15 cellular contexts compared by ENCODE assay signal in the genomic region with DNA sequence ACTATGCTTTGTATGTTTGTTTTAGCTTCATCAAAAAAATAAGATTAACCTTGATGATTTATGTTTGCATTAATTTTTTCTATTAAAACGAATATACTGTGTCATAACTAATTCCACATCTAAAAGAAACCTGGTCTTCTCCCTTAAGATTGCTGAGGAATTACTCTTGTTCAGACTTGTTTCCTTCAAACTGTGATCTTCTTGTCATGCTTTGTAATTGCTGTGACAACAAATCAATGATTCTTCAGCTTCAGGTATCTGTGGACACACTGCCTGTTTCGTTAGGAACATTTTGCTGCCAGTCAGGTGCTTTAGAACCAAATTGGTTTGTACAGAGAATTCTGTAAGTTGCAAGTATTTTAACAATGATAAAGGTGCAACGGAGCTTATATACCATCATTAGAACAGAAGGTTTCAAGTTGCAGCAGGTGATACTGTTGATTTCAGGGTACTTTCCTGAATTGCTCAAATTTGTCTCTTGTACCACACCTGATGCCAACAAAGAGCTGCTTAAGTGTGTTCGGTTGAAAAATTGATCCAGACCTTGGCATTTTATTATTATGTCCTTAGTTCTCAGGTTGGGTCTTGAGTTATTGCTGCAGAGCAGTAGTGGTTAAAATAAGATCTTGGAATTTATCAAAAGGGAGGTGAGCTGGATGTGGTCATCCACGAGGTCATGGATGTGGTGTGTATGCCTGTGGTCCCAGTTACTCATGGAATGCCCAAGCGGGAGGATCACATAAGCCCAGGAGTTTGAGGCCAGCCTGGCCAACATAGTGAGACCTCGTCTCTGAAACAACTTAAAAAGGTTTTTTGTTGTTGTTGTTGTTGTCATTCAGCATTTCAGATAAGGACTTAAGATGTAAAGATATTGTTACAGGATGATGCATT. TPM values are rescaled to one million over a fixed set of nuclear protein-coding genes. Genes with fewer than 3 reads are reported as not detected.
A peak's percentile ranks its signal among the peaks of the same experiment; 100 is the strongest.
DNase-seq lines count a peak whose midpoint lies in the region; ATAC-seq and TF ChIP-seq lines count a peak whose summit lies in the region.
"Had no signal": no experiment of that assay in that cellular context is flagged by ENCODE, and none has a peak within 500 bp of the region (broad histone marks: within the 10 kb centered on the region; RNA-seq: fewer than 3 reads in every experiment).

No MANE protein-coding gene starts in this region.

- H3K27ac ChIP-seq in HEK293 (ENCODE audit: extremely low read depth, low read depth, low read length) = no peak overlapping the region
- H3K27ac ChIP-seq: BLaER1 had no signal

- TF ChIP-seq CTCF in AG10803 (conservative IDR thresholded peaks at IDR 0.05; ENCODE audit: low read length) (no peak), HEK293 (tag by site-specific recombination; IDR thresholded peaks at IDR 0.05) (no peak)

- intact Hi-C loops in posterior cingulate gyrus (cut with DNase I) = no loop called here
- intact Hi-C loops in activated T-helper 1 cell treated with anti-CD3 and anti-CD28 coated beads, Interleukin-12 subunit alpha, Interleukin-12 subunit beta, Interleukin-2, Interleukin-4 antibody, amounts not matched to agents 30 ng/mL and 10 ng/mL and 1 ng/mL, durations not matched to agents 14 hours and 24 hours and 36 hours (cut with micrococcal nuclease) = no loop called here

- no peaks in the 10 kb centered on the region for H3K27me3 Mint-ChIP-seq in activated T-helper 1 cell treated with anti-CD3 and anti-CD28 coated beads, Interleukin-12 subunit alpha, Interleukin-12 subunit beta, Interleukin-2, Interleukin-4 antibody, amounts not matched to agents 30 ng/mL and 10 ng/mL and 1 ng/mL, durations not matched to agents 14 hours and 24 hours and 36 hours (ENCODE audit: insufficient read depth)
- H3K27me3 Mint-ChIP-seq: activated CD8-positive, alpha-beta T cell treated with anti-CD3 and anti-CD28 coated beads for 36 hours; activated naive CD8-positive, alpha-beta T cell had no signal

- no peaks in the 10 kb centered on the region for H3K4me1 ChIP-seq in HEK293 (ENCODE audit: control insufficient read depth, insufficient read depth, low read length)
- H3K4me1 ChIP-seq: HAP-1 had no signal

- POLR2A ChIA-PET in HEK293 (lab: Yijun Ruan, JAX) = no interaction called here

- CTCF ChIA-PET in HEK293 (lab: Yijun Ruan, JAX) = interaction anchor here (0.9 to 2.2 kb wide), 4 partner anchors 9 to 449 kb away, joined by 4 to 7 read pairs (median 5); no protein-coding TSS in a partner anchor

- ATAC-seq in GM18520 (IDR thresholded peaks at IDR 0.05; ENCODE audit: unreplicated experiment) = no peak
- ATAC-seq: activated CD8-positive, alpha-beta T cell treated with anti-CD3 and anti-CD28 coated beads for 36 hours had no signal

- no peaks in the 10 kb centered on the region for H3K36me3 ChIP-seq in HEK293 (ENCODE audit: control insufficient read depth in 2 of 2, insufficient read depth in 1 of 2, low read length in 2 of 2)
- H3K36me3 ChIP-seq: BLaER1, HAP-1 had no signal

- peaks cover 49% of the 10 kb centered on the region for H3K36me3 Mint-ChIP-seq in activated T-helper 1 cell treated with anti-CD3 and anti-CD28 coated beads, Interleukin-12 subunit alpha, Interleukin-12 subunit beta, Interleukin-2, Interleukin-4 antibody, amounts not matched to agents 30 ng/mL and 10 ng/mL and 1 ng/mL, durations not matched to agents 14 hours and 24 hours and 36 hours (ENCODE audit: low read depth)

- H3K4me3 ChIP-seq in AG10803 (ENCODE audit: low read length) (no peak overlapping the region), HEK293 (ENCODE audit: low read depth, low read length) (no peak overlapping the region)
- H3K4me3 ChIP-seq: BLaER1, HAP-1 had no signal

- peak; percentile 49 for DNase-seq in AG10803 (ENCODE audit: low read depth)
- DNase-seq in activated CD8-positive, alpha-beta memory T cell treated with anti-CD3 and anti-CD28 coated beads, Interleukin-2, amount 50 U/mL, for 48 hours = peak; percentile 46
- DNase-seq in kidney glomerular epithelial cell (lab: John Stamatoyannopoulos, UW) = peak; percentile 27
- no peak for DNase-seq in posterior cingulate gyrus
- no peak for DNase-seq in activated T-helper 1 cell treated with anti-CD3 and anti-CD28 coated beads, Interleukin-12 subunit alpha, Interleukin-12 subunit beta, Interleukin-2, Interleukin-4 antibody, amounts not matched to agents 30 ng/mL and 10 ng/mL and 1 ng/mL, durations not matched to agents 14 hours and 24 hours and 36 hours (ENCODE audit: low spot score)
- no peak for DNase-seq in activated CD4-positive, CD25-positive, alpha-beta regulatory T cell treated with anti-CD3 and anti-CD28 coated beads, Interleukin-2, amount 50 U/mL, for 72 hours
- DNase-seq: activated CD8-positive, alpha-beta T cell treated with anti-CD3 and anti-CD28 coated beads for 36 hours; NCI-H510A treated with DMSO at 0.1 percent for 48 hours; RPMI8226; T-helper 9 cell had no signal

- H3K27ac Mint-ChIP-seq in activated T-helper 1 cell treated with anti-CD3 and anti-CD28 coated beads, Interleukin-12 subunit alpha, Interleukin-12 subunit beta, Interleukin-2, Interleukin-4 antibody, amounts not matched to agents 30 ng/mL and 10 ng/mL and 1 ng/mL, durations not matched to agents 14 hours and 24 hours and 36 hours = no peak overlapping the region
- H3K27ac Mint-ChIP-seq: activated CD8-positive, alpha-beta T cell treated with anti-CD3 and anti-CD28 coated beads for 36 hours; activated naive CD8-positive, alpha-beta T cell had no signal

- peaks cover 12% of the 10 kb centered on the region for H3K4me1 Mint-ChIP-seq in activated T-helper 1 cell treated with anti-CD3 and anti-CD28 coated beads, Interleukin-12 subunit alpha, Interleukin-12 subunit beta, Interleukin-2, Interleukin-4 antibody, amounts not matched to agents 30 ng/mL and 10 ng/mL and 1 ng/mL, durations not matched to agents 14 hours and 24 hours and 36 hours (ENCODE audit: low read depth)

- H3K9me3 Mint-ChIP-seq in activated T-helper 1 cell treated with anti-CD3 and anti-CD28 coated beads, Interleukin-12 subunit alpha, Interleukin-12 subunit beta, Interleukin-2, Interleukin-4 antibody, amounts not matched to agents 30 ng/mL and 10 ng/mL and 1 ng/mL, durations not matched to agents 14 hours and 24 hours and 36 hours = no peaks in the 10 kb centered on the region
- H3K9me3 Mint-ChIP-seq: activated CD8-positive, alpha-beta T cell treated with anti-CD3 and anti-CD28 coated beads for 36 hours had no signal

- no peak overlapping the region for H3K4me3 Mint-ChIP-seq in activated T-helper 1 cell treated with anti-CD3 and anti-CD28 coated beads, Interleukin-12 subunit alpha, Interleukin-12 subunit beta, Interleukin-2, Interleukin-4 antibody, amounts not matched to agents 30 ng/mL and 10 ng/mL and 1 ng/mL, durations not matched to agents 14 hours and 24 hours and 36 hours
- H3K4me3 Mint-ChIP-seq: activated CD8-positive, alpha-beta T cell treated with anti-CD3 and anti-CD28 coated beads for 36 hours; activated naive CD8-positive, alpha-beta T cell had no signal

- no peaks in the 10 kb centered on the region for H3K9me3 ChIP-seq in HEK293 (ENCODE audit: control insufficient read depth, insufficient read depth, low read depth, low read length)
- H3K9me3 ChIP-seq: BLaER1, HAP-1 had no signal

TF ChIP-seq in HEK293, 187 proteins besides CTCF, POLR2A, EP300 and RAD21:
- 0 out of 2 replicates have a peak, but pooled peaks have one; percentile 28 for TF ChIP-seq ZBTB17 (tag by site-specific recombination; IDR thresholded peaks at IDR 0.05)
- TF ChIP-seq ZNF19 (tag by site-specific recombination; IDR thresholded peaks at IDR 0.05; ENCODE audit: low read depth) = no peak
- TF ChIP-seq YY1 (tag by site-specific recombination; IDR thresholded peaks at IDR 0.05) = no peak

RNA-seq across cellular contexts. Expression of gene SYTL3, which starts 19.5 kb away (rescaled TPM):
- total RNA-seq in activated T-helper 1 cell treated with anti-CD3 and anti-CD28 coated beads, Interleukin-12 subunit alpha, Interleukin-12 subunit beta, Interleukin-2, Interleukin-4 antibody, amounts not matched to agents 30 ng/mL and 10 ng/mL and 1 ng/mL, durations not matched to agents 14 hours and 24 hours and 36 hours = 123 and 139 TPM in 2 replicates

RNA-seq across cellular contexts. Expression of gene DYNLT1, which starts 24.8 kb away (rescaled TPM):
- 103 and 105 TPM in 2 replicates for total RNA-seq in activated T-helper 1 cell treated with anti-CD3 and anti-CD28 coated beads, Interleukin-12 subunit alpha, Interleukin-12 subunit beta, Interleukin-2, Interleukin-4 antibody, amounts not matched to agents 30 ng/mL and 10 ng/mL and 1 ng/mL, durations not matched to agents 14 hours and 24 hours and 36 hours

Comparison
In these comparisons a context has a peak if more than half of its experiments do, and no peak if none do; other contexts are left out.
1. DNase-seq: peak in AG10803 (single experiment), activated CD8-positive, alpha-beta memory T cell treated with anti-CD3 and anti-CD28 coated beads, Interleukin-2, amount 50 U/mL, for 48 hours (single experiment) and kidney glomerular epithelial cell (single experiment); none in posterior cingulate gyrus (0 of 10), activated T-helper 1 cell treated with anti-CD3 and anti-CD28 coated beads, Interleukin-12 subunit alpha, Interleukin-12 subunit beta, Interleukin-2, Interleukin-4 antibody, amounts not matched to agents 30 ng/mL and 10 ng/mL and 1 ng/mL, durations not matched to agents 14 hours and 24 hours and 36 hours (single experiment) and activated CD4-positive, CD25-positive, alpha-beta regulatory T cell treated with anti-CD3 and anti-CD28 coated beads, Interleukin-2, amount 50 U/mL, for 72 hours (single experiment).